ENCODE assay signal across 27 cellular contexts in the genomic region with DNA sequence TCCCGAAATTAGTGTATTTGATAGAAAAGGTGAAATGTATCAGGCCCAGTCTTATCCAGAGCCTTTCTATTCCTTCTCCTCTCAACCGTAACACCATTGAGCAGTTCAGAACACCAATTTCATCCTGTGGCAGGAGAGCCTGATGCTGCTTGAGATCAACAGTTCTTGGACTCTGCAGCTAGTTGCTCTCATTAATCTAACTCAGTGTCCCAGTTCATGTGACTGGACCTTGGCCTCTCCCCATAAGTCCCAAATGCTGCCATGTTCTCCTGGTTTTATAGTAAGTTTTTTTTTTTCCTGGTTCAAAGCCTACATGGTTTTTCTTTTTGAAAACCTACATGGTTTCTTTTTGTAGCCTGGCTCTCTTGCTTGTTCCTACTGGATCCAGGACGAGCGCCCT.
"Had no signal": no experiment of that assay in that cellular context is flagged by ENCODE, and none has a peak within 500 bp of the region (broad histone marks: within the 10 kb centered on the region; RNA-seq: fewer than 3 reads in every experiment).

No MANE protein-coding gene starts in this region.

- H3K9me3 ChIP-seq: esophagus squamous epithelium, left lung, ovary, psoas muscle, suprapubic skin, vagina had no signal

- H3K27ac ChIP-seq: esophagus squamous epithelium, left lung, ovary, psoas muscle, skin epidermis, suprapubic skin, vagina had no signal

- H3K4me3 Mint-ChIP-seq: central memory CD8-positive, alpha-beta T cell; effector memory CD8-positive, alpha-beta T cell; naive thymus-derived CD8-positive, alpha-beta T cell; neural crest cell; stimulated activated naive CD8-positive, alpha-beta T cell treated with anti-CD3 and anti-CD28 coated beads, Interleukin-15, amount 100 ng/mL, for 72 hours had no signal

- H3K36me3 ChIP-seq: left lung, ovary, vagina had no signal

- H3K27ac Mint-ChIP-seq: effector memory CD8-positive, alpha-beta T cell; stimulated activated naive CD8-positive, alpha-beta T cell treated with anti-CD3 and anti-CD28 coated beads, Interleukin-15, amount 100 ng/mL, for 72 hours had no signal

- H3K27me3 ChIP-seq: esophagus squamous epithelium, left lung, ovary, suprapubic skin, vagina had no signal

- H3K4me3 ChIP-seq: esophagus squamous epithelium, left lung, ovary, psoas muscle, skin epidermis, suprapubic skin, vagina had no signal

- DNase-seq: cortex of kidney; effector memory CD8-positive, alpha-beta T cell; erythroblast; esophagus squamous epithelium; foreskin melanocyte; left lung; mesenchymal stem cell; midbrain; naive thymus-derived CD8-positive, alpha-beta T cell; ovary; posterior cingulate gyrus; psoas muscle; right cardiac atrium; stimulated activated CD4-positive, alpha-beta T cell treated with anti-CD3 and anti-CD28 coated beads, Interleukin-12 subunit alpha, Interleukin-12 subunit beta, amount 100 ng/mL, for 4 hours; stimulated activated CD4-positive, alpha-beta T cell treated with anti-CD3 and anti-CD28 coated beads, Interleukin-1b, Interleukin-23, amount 100 ng/mL, for 48 hours; stimulated activated CD4-positive, alpha-beta T cell treated with anti-CD3 and anti-CD28 coated beads, Interleukin-4, amount 100 ng/mL, for 1 hour; stimulated activated CD8-positive, alpha-beta memory T cell treated with anti-CD3 and anti-CD28 coated beads, Interleukin-4, amount 100 ng/mL, for 48 hours; stimulated activated naive CD4-positive, alpha-beta T cell; stimulated activated naive CD8-positive, alpha-beta T cell treated with anti-CD3 and anti-CD28 coated beads, Interleukin-15, amount 100 ng/mL, for 72 hours; trophoblast cell had no signal

- ATAC-seq: effector memory CD8-positive, alpha-beta T cell; left lung; naive thymus-derived CD8-positive, alpha-beta T cell; psoas muscle; right cardiac atrium; stimulated activated naive CD8-positive, alpha-beta T cell treated with anti-CD3 and anti-CD28 coated beads, Interleukin-15, amount 100 ng/mL, for 72 hours had no signal

- H3K4me1 ChIP-seq: esophagus squamous epithelium, left lung, psoas muscle, suprapubic skin, vagina had no signal

- H3K4me1 Mint-ChIP-seq: neural crest cell; stimulated activated naive CD8-positive, alpha-beta T cell treated with anti-CD3 and anti-CD28 coated beads, Interleukin-15, amount 100 ng/mL, for 72 hours had no signal

- H3K27me3 Mint-ChIP-seq: central memory CD8-positive, alpha-beta T cell; effector memory CD8-positive, alpha-beta T cell; naive thymus-derived CD8-positive, alpha-beta T cell; stimulated activated naive CD8-positive, alpha-beta T cell treated with anti-CD3 and anti-CD28 coated beads, Interleukin-15, amount 100 ng/mL, for 72 hours had no signal

- FAIRE-seq: endometrium, keratinocyte had no signal

- H3K9me3 Mint-ChIP-seq: central memory CD8-positive, alpha-beta T cell; effector memory CD8-positive, alpha-beta T cell; naive thymus-derived CD8-positive, alpha-beta T cell; neural crest cell had no signal
